8 cellular contexts compared by ENCODE assay signal in genomic region chr5:152271420-152271819, GRCh38.
DNase-seq lines count a peak whose midpoint lies in the region; ATAC-seq, FAIRE-seq and TF ChIP-seq lines count a peak whose summit lies in the region.

No MANE protein-coding gene starts in this region.

- H3K27ac ChIP-seq in C4-2B, result no peak overlapping the region
- no peak overlapping the region for H3K27ac ChIP-seq in RWPE1
- no peak overlapping the region for H3K27ac ChIP-seq in prostate gland

- CTCF ChIA-PET in RWPE1 (lab: Yijun Ruan, JAX), result interaction anchor here (0.6 to 1.0 kb wide), 4 partner anchors 12 to 243 kb away, joined by 3 to 7 read pairs (median 3); no protein-coding TSS in a partner anchor

- POLR2A ChIA-PET in RWPE1 (lab: Yijun Ruan, JAX; ENCODE audit: low non-redundant PET), result no interaction called here

- H3K9me3 ChIP-seq in prostate gland, result no peaks in the 10 kb centered on the region

- H3K4me1 ChIP-seq in prostate gland (replicated peaks), result no peaks in the 10 kb centered on the region

- peak; percentile 91 for FAIRE-seq in islet of Langerhans (lab: Jason Lieb, UNC)

- no peak overlapping the region for H3K4me3 ChIP-seq in prostate gland

- no peaks in the 10 kb centered on the region for H3K27me3 ChIP-seq in prostate gland (replicated peaks; ENCODE audit: insufficient read depth)

- no peaks in the 10 kb centered on the region for H3K36me3 ChIP-seq in prostate gland

- 46% methylated on average over 5 of the region's 5 CpGs for WGBS in prostate gland

- ATAC-seq in HG02610 (IDR thresholded peaks at IDR 0.05; ENCODE audit: unreplicated experiment), result peak; percentile 69
- no peak for ATAC-seq in HG02885 (IDR thresholded peaks at IDR 0.05; ENCODE audit: poor library complexity, unreplicated experiment)

- TF ChIP-seq CTCF in C4-2B (conservative IDR thresholded peaks at IDR 0.05) (peak; percentile 65), RWPE1 (conservative IDR thresholded peaks at IDR 0.05; ENCODE audit: low read depth) (peak; percentile 28), prostate gland (IDR thresholded peaks at IDR 0.05) (peak in 2 of 4 experiments; percentile 24 to 40)

- intact Hi-C loops in prostate gland (cut with DNase I), result no loop called here

- no peak for TF ChIP-seq POLR2A in prostate gland (IDR thresholded peaks at IDR 0.05)

- DNase-seq in RWPE1 (ENCODE audit: low spot score) (peak; percentile 44), NCI-H1048 (lab: John Stamatoyannopoulos, UW) (no peak), GOT3 (lab: John Stamatoyannopoulos, UW) (no peak), prostate gland (ENCODE audit: low spot score) (no peak)
